In the genomic region with DNA sequence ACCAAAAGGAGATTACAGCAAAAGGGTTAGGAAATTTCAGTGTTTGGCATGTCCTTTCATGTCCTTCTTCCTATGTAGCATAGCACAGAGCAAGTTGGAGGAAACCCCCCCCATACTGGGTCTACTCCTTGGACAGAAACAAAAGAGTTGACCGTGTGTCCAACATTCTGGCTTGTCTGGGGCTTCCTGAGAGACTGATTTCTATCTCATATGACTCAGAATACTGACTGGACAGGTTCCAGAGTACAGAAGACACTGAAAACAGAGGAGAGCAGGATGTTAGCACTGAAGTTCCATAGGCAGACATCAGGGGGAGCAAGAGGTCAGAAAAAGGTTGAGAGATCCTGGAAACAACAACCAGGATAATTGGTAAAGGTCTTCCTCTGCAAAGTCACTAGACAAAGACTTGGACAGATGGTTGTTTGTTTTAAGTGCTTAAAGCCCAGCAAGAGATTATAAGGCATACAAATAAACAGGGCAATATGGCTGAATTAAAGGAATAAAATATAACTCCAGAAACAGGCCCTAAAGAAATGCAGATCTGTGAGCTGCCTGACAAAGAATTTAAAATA, we compare ENCODE assay signal across 1 cellular context.
A peak's percentile ranks its signal among the peaks of the same experiment; 100 is the strongest.
TF ChIP-seq lines count a peak whose summit lies in the region.

No MANE protein-coding gene starts in this region.

TF ChIP-seq in K562, 482 proteins besides CTCF, POLR2A, EP300 and RAD21 (continued from another document and continues in another):
- TF ChIP-seq, protein P1, sequence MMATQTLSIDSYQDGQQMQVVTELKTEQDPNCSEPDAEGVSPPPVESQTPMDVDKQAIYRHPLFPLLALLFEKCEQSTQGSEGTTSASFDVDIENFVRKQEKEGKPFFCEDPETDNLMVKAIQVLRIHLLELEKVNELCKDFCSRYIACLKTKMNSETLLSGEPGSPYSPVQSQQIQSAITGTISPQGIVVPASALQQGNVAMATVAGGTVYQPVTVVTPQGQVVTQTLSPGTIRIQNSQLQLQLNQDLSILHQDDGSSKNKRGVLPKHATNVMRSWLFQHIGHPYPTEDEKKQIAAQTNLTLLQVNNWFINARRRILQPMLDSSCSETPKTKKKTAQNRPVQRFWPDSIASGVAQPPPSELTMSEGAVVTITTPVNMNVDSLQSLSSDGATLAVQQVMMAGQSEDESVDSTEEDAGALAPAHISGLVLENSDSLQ (IDR thresholded peaks at IDR 0.05), result peak; percentile 63
- TF ChIP-seq ETV5 (CRISPR knock-in tag; IDR thresholded peaks at IDR 0.05; ENCODE audit: low read depth) (peak; percentile 70; the same call in 1 of the 2 replicates), ZNF609 (CRISPR knock-in tag; IDR thresholded peaks at IDR 0.05; ENCODE audit: borderline replicate concordance) (no peak), POLR3A (IDR thresholded peaks at IDR 0.05; ENCODE audit: borderline replicate concordance, extremely low read depth, insufficient read depth, insufficient read length) (no peak), CREB1 (IDR thresholded peaks at IDR 0.05) (0 out of 2 replicates have a peak, but pooled peaks have one; percentile 15), CREB1 (CRISPR knock-in tag; IDR thresholded peaks at IDR 0.05) (no peak), ZFX (CRISPR knock-in tag; IDR thresholded peaks at IDR 0.05) (0 out of 2 replicates have a peak, but pooled peaks have one; percentile 22), ESRRA (IDR thresholded peaks at IDR 0.05; ENCODE audit: borderline replicate concordance, low read depth) (peak; percentile 46), JUND (IDR thresholded peaks at IDR 0.05; ENCODE audit: borderline replicate concordance, low read depth, low read length) (peak; percentile 97), JUND (tag; IDR thresholded peaks at IDR 0.05; ENCODE audit: borderline replicate concordance, low read depth, low read length) (peak; percentile 96; the same call in 2 of the 3 replicates), SRF (CRISPR knock-in tag; IDR thresholded peaks at IDR 0.05) (peak in 1 of 2 experiments; percentile 61; a peak in 1 of 4 replicates), XRCC5 (IDR thresholded peaks at IDR 0.05; ENCODE audit: low read depth, low read length) (0 out of 2 replicates have a peak, but pooled peaks have one; percentile 29), MAFK (IDR thresholded peaks at IDR 0.05; ENCODE audit: low read length) (peak; percentile 58; the same call in 1 of the 2 replicates), SMARCC2 (IDR thresholded peaks at IDR 0.05; ENCODE audit: low read depth) (peak; percentile 78), BHLHE40 (IDR thresholded peaks at IDR 0.05; ENCODE audit: low read length) (0 out of 2 replicates have a peak, but pooled peaks have one; percentile 34), GATA2 (CRISPR knock-in tag; IDR thresholded peaks at IDR 0.05) (peak; percentile 86), RBBP5 (IDR thresholded peaks at IDR 0.05; ENCODE audit: borderline replicate concordance, insufficient read depth, low read length, poor library complexity, severe bottlenecking) (peak; percentile 49), HMBOX1 (IDR thresholded peaks at IDR 0.05) (peak; percentile 37; the same call in 1 of the 2 replicates), SMARCA4 (IDR thresholded peaks at IDR 0.05) (peak; percentile 92), NRF1 (conservative IDR thresholded peaks at IDR 0.05 in 1 of 2, IDR thresholded peaks at IDR 0.05 in 1 of 2) (peak; percentile 45 to 46; a peak in 2 of 4 replicates), GTF2E2 (tag; IDR thresholded peaks at IDR 0.05) (no peak), JUN (IDR thresholded peaks at IDR 0.05; ENCODE audit: borderline replicate concordance, low read depth, low read length) (peak; percentile 96), JUN (CRISPR knock-in tag; IDR thresholded peaks at IDR 0.05; ENCODE audit: borderline replicate concordance) (no peak), SLC30A9 (CRISPR knock-in tag; IDR thresholded peaks at IDR 0.05) (no peak), RAD51 (IDR thresholded peaks at IDR 0.05; ENCODE audit: borderline replicate concordance, low read depth) (0 out of 2 replicates have a peak, but pooled peaks have one; percentile 3), CREM (IDR thresholded peaks at IDR 0.05; ENCODE audit: low read depth) (peak; percentile 10), TRIM24 (IDR thresholded peaks at IDR 0.05) (0 out of 4 replicates have a peak, but pooled peaks of 1 of the 2 experiments have one; percentile 27), ZNF639 (CRISPR knock-in tag; conservative IDR thresholded peaks at IDR 0.05 in 1 of 2, IDR thresholded peaks at IDR 0.05 in 1 of 2) (peak in 1 of 2 experiments; percentile 46; a peak in 1 of 4 replicates), TRIM28 (IDR thresholded peaks at IDR 0.05) (0 out of 2 replicates have a peak, but pooled peaks have one; percentile 11)
- TF ChIP-seq, protein P2, sequence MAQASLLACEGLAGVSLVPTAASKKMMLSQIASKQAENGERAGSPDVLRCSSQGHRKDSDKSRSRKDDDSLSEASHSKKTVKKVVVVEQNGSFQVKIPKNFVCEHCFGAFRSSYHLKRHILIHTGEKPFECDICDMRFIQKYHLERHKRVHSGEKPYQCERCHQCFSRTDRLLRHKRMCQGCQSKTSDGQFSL (CRISPR knock-in tag; IDR thresholded peaks at IDR 0.05), result peak; percentile 86
- TF ChIP-seq, protein P2 (tag; IDR thresholded peaks at IDR 0.05), result peak in 1 of 2 experiments; percentile 89; a peak in 2 of 4 replicates
- TF ChIP-seq, protein P3, sequence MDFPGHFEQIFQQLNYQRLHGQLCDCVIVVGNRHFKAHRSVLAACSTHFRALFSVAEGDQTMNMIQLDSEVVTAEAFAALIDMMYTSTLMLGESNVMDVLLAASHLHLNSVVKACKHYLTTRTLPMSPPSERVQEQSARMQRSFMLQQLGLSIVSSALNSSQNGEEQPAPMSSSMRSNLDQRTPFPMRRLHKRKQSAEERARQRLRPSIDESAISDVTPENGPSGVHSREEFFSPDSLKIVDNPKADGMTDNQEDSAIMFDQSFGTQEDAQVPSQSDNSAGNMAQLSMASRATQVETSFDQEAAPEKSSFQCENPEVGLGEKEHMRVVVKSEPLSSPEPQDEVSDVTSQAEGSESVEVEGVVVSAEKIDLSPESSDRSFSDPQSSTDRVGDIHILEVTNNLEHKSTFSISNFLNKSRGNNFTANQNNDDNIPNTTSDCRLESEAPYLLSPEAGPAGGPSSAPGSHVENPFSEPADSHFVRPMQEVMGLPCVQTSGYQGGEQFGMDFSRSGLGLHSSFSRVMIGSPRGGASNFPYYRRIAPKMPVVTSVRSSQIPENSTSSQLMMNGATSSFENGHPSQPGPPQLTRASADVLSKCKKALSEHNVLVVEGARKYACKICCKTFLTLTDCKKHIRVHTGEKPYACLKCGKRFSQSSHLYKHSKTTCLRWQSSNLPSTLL (IDR thresholded peaks at IDR 0.05), result no peak
- TF ChIP-seq, protein P4, sequence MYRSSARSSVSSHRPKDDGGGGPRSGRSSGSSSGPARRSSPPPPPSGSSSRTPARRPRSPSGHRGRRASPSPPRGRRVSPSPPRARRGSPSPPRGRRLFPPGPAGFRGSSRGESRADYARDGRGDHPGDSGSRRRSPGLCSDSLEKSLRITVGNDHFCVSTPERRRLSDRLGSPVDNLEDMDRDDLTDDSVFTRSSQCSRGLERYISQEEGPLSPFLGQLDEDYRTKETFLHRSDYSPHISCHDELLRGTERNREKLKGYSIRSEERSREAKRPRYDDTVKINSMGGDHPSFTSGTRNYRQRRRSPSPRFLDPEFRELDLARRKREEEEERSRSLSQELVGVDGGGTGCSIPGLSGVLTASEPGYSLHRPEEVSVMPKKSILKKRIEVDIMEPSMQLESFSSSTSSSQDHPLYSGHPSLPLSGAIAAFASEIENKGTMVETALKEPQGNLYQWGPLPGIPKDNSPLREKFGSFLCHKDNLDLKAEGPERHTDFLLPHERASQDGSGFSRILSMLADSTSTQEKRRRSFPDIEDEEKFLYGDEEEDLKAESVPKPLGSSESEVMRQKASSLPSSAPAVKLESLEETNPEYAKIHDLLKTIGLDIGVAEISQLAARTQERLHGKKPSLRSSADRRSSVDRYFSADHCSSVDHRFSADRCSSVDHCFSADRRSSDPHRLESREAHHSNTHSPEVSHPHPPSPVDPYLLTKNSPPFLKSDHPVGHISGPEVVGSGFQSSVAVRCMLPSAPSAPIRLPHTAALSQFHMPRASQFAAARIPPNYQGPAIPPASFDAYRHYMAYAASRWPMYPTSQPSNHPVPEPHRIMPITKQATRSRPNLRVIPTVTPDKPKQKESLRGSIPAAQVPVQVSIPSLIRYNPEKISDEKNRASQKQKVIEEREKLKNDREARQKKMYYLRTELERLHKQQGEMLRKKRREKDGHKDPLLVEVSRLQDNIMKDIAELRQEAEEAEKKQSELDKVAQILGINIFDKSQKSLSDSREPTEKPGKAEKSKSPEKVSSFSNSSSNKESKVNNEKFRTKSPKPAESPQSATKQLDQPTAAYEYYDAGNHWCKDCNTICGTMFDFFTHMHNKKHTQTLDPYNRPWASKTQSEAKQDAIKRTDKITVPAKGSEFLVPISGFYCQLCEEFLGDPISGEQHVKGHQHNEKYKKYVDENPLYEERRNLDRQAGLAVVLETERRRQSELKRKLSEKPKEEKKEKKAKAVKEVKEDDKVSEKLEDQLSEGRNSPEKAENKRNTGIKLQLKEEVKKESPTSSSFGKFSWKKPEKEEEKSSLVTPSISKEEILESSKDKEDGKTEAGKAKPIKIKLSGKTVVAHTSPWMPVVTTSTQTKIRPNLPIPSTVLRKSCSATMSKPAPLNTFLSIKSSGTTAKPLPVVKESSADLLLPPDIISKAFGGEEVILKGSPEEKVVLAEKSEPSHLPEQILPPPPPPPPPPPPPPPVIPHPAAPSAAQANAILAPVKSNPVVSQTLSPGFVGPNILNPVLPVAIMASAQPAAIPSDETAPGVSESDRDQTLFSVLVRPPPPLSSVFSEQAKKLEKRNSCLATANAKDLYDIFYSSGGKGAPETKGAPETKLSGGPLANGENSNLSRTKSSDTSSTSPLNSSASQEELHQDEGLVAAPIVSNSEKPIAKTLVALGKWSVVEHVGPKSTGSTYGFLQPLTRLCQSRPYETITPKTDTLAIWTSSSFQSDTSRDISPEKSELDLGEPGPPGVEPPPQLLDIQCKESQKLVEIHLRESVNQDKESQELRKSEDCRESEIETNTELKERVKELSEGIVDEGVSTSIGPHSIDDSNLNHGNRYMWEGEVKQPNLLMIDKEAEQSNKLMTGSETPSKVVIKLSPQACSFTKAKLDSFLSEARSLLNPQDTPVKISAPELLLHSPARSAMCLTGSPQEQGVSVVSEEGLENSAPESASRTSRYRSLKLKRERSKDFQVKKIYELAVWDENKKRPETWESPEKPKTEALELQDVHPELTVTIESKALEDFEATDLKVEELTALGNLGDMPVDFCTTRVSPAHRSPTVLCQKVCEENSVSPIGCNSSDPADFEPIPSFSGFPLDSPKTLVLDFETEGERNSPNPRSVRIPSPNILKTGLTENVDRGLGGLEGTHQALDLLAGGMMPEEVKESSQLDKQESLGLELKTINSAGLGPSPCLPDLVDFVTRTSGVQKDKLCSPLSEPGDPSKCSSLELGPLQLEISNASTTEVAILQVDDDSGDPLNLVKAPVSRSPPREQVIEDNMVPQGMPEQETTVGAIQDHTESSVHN (IDR thresholded peaks at IDR 0.05; ENCODE audit: borderline replicate concordance in 1 of 2, low read depth in 1 of 2), result peak in 1 of 2 experiments; percentile 54; a peak in 1 of 4 replicates
